Comparison of ENCODE assay signal across 11 cellular contexts in genomic region chr3:179961081-179962078, GRCh38.
DNase-seq lines count a peak whose midpoint lies in the region; ATAC-seq and TF ChIP-seq lines count a peak whose summit lies in the region.
"Had no signal": no experiment of that assay in that cellular context is flagged by ENCODE, and none has a peak within 500 bp of the region (broad histone marks: within the 10 kb centered on the region; RNA-seq: fewer than 3 reads in every experiment).

No MANE protein-coding gene starts in this region.

- peaks cover 34% of the 10 kb centered on the region for H3K4me1 ChIP-seq in DOHH2 (ENCODE audit: control insufficient read depth, low read length)

- no peaks in the 10 kb centered on the region for H4K20me1 ChIP-seq in DOHH2 (ENCODE audit: control insufficient read depth, insufficient read depth, low read depth, low read length)

- no peaks in the 10 kb centered on the region for H3K36me3 ChIP-seq in DOHH2 (ENCODE audit: control insufficient read depth, low read length)

- no peak for TF ChIP-seq CTCF in DOHH2 (IDR thresholded peaks at IDR 0.05; ENCODE audit: low read depth, low read length, poor library complexity, severe bottlenecking)

- H3K9me2 ChIP-seq in DOHH2 (replicated peaks; ENCODE audit: control insufficient read depth, low read length), result no peaks in the 10 kb centered on the region

- H3K4me3 ChIP-seq in DOHH2 (ENCODE audit: low read length), result no peak overlapping the region
- H3K4me3 ChIP-seq: SK-N-MC had no signal

- DNase-seq in NCI-H526 (lab: John Stamatoyannopoulos, UW) (peak; percentile 87 to 92), NCI-H226 (no peak), SKM-1 (lab: John Stamatoyannopoulos, UW; ENCODE audit: unreplicated experiment) (no peak), NCI-H446 (lab: John Stamatoyannopoulos, UW) (no peak), KBM-7 (no peak)
- DNase-seq: activated naive CD4-positive, alpha-beta T cell; CD4-positive, CD25-positive, alpha-beta regulatory T cell had no signal

- peak overlapping the region; percentile 23; the same call in 1 of the 2 replicates for H3K4me2 ChIP-seq in DOHH2 (ENCODE audit: low read length)

- H3K27me3 ChIP-seq in DOHH2 (ENCODE audit: control insufficient read depth, low read length), result peaks cover 81% of the 10 kb centered on the region

- H3F3A ChIP-seq in DOHH2 (ENCODE audit: control insufficient read depth, insufficient read depth), result 0 out of 2 replicates have a peak, but pooled peaks cover 3% of the 10 kb centered on the region

- no peaks in the 10 kb centered on the region for H3K79me2 ChIP-seq in DOHH2 (ENCODE audit: control insufficient read depth, low read length)

- in situ Hi-C loops in KBM-7 (cut with MboI; ENCODE audit: low pct_unique_long_range_greater_than_20kb, low sequenced_read_pairs), result no loop called here

- H3K27ac ChIP-seq in DOHH2 (ENCODE audit: low read depth, low read length), result no peak overlapping the region
- H3K27ac ChIP-seq: SK-N-MC had no signal

- ATAC-seq in GM19455 (IDR thresholded peaks at IDR 0.05; ENCODE audit: unreplicated experiment) (peak; percentile 63), HG03097 (IDR thresholded peaks at IDR 0.05; ENCODE audit: low FRiP score, unreplicated experiment) (peak; percentile 69)

- peaks cover 3% of the 10 kb centered on the region; the same call in 1 of the 2 replicates for H3K9me3 ChIP-seq in DOHH2 (ENCODE audit: control insufficient read depth, insufficient read depth, low read length)

Comparison
In these comparisons a context has a peak if more than half of its experiments do, and no peak if none do; other contexts are left out.
1. DNase-seq: peak in NCI-H526 (2 of 2); none in NCI-H226 (single experiment), SKM-1 (single experiment), NCI-H446 (0 of 2) and KBM-7 (single experiment).